In the genomic region with DNA sequence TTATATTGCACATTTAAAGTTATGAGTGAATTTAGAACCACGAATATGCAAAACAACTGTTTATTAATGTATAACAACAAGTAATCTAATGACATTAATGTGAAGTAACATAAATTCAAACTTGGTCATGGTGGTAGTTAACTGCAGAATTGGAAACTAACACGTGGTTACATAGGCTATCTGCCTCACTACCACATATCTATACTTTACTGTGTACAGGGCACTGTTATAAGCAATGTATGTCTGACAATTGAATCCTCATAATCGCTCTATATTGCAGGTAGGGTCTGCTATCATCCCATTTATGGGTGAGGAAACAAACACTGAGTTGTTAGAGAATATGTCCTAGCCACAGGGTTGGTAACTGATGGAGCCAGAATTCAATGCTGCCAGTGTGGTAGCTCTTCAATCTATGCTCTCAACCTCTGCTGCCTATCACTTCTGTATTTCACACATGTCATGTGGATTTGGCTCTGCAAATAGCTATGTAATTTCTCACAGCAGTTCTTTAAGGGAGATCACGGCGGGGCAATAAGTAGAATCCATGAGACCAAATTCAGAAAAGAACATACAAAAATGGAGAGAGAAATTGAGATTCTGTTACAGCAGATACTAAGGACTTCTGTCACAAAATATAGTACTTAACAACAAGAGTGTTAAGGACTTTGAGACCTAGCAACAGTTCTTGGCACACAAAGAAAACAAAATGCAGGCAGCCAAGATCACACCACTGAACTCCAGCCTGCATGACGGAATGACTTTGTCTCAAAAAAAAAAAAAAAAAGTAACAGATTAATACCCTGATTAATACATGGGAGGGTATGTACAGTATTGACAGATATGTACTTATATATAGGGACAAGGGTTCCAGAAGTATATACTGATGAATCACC, we compare ENCODE assay signal across 25 cellular contexts.
DNase-seq lines count a peak whose midpoint lies in the region; ATAC-seq and TF ChIP-seq lines count a peak whose summit lies in the region.
"Had no signal": no experiment of that assay in that cellular context is flagged by ENCODE, and none has a peak within 500 bp of the region (broad histone marks: within the 10 kb centered on the region; RNA-seq: fewer than 3 reads in every experiment).

No MANE protein-coding gene starts in this region.

- peaks cover 0 to 2% (median 0%) of the 10 kb centered on the region in 3 donors for H3K27me3 Mint-ChIP-seq in immature natural killer cell (ENCODE audit: low read depth in 3 of 3)
- H3K27me3 Mint-ChIP-seq: type B pancreatic cell had no signal

- peaks cover 78% of the 10 kb centered on the region for H3K36me3 ChIP-seq in cardiac muscle cell
- peaks cover 22% of the 10 kb centered on the region for H3K36me3 ChIP-seq in Panc1 (ENCODE audit: control insufficient read depth, insufficient read depth, low read length)
- peaks cover 6% of the 10 kb centered on the region in 2 donors for H3K36me3 ChIP-seq in thyroid gland
- H3K36me3 ChIP-seq in gastrocnemius medialis = peaks cover 0 to 85% of the 10 kb centered on the region in 2 donors
- H3K36me3 ChIP-seq: prostate gland had no signal

- no peak for ATAC-seq in Panc1
- no peak for ATAC-seq in gastrocnemius medialis
- ATAC-seq: activated T-cell treated with anti-CD3 and anti-CD28 coated beads, Interleukin-2, amount 50 U/mL, for 4 hours had no signal

- H3K27ac ChIP-seq in cardiac muscle cell (peak overlapping the region; percentile 4), Panc1 (ENCODE audit: low read length) (no peak overlapping the region), thyroid gland (peak overlapping the region; percentile 32 to 52 (median 51)), gastrocnemius medialis (no peak overlapping the region)
- H3K27ac ChIP-seq: esophagus muscularis mucosa, prostate gland had no signal

- CTCF ChIA-PET in Panc1 (lab: Charles Lee) = no interaction called here

- no peak overlapping the region for H3K4me3 Mint-ChIP-seq in immature natural killer cell
- H3K4me3 Mint-ChIP-seq: activated T-cell treated with anti-CD3 and anti-CD28 coated beads, Interleukin-2, amount 50 U/mL, for 4 hours; type B pancreatic cell had no signal

- TSS peak; percentile 22 for BruUV-seq in Panc1 (replicated peaks; lab: Mats Ljungman, UMichigan)

- no peak for TF ChIP-seq POLR2A in thyroid gland (IDR thresholded peaks at IDR 0.05)
- no peak for TF ChIP-seq POLR2A in gastrocnemius medialis (IDR thresholded peaks at IDR 0.05)

- H3K9me3 ChIP-seq in cardiac muscle cell (ENCODE audit: low read depth) (no peaks in the 10 kb centered on the region), Panc1 (ENCODE audit: control insufficient read depth, insufficient read depth, low read depth, low read length) (no peaks in the 10 kb centered on the region), thyroid gland (no peaks in the 10 kb centered on the region), gastrocnemius medialis (no peaks in the 10 kb centered on the region)
- H3K9me3 ChIP-seq: esophagus muscularis mucosa, MG63, prostate gland had no signal

- 82 to 83% methylated on average over 6 of the region's 6 CpGs for WGBS in thyroid gland, 2 donors

- DNase-seq in cardiac muscle cell (ENCODE audit: low read depth in 1 of 2, low spot score in 1 of 2) (no peak), cardiac septum (ENCODE audit: low spot score) (no peak), Panc1 (ENCODE audit: low read depth, low spot score) (no peak), immature natural killer cell (peak in 1 of 3 donors; percentile 3), thyroid gland (peak; percentile 41 to 42), NCI-H1436 (lab: John Stamatoyannopoulos, UW) (no peak), gastrocnemius medialis (no peak)
- DNase-seq: activated CD4-positive, alpha-beta T cell treated with anti-CD3 and anti-CD28 coated beads for 1 hour; activated CD8-positive, alpha-beta memory T cell treated with anti-CD3 and anti-CD28 coated beads for 24 hours; activated naive CD4-positive, alpha-beta T cell treated with Interleukin-2 at 50 U/mL for 16 hours; activated T-cell treated with anti-CD3 and anti-CD28 coated beads, Interleukin-2, amount 50 U/mL, for 4 hours; amniotic stem cell; cortex of kidney; KG1; mesendoderm; MG63; NCI-H1105 treated with DMSO at 0.1 percent for 48 hours; NCI-H2029 treated with DMSO at 0.1 percent for 48 hours; NCI-H2227 treated with DMSO at 0.1 percent for 48 hours; NCI-H748 treated with DMSO at 0.1 percent for 48 hours; RPMI8226 had no signal

- H3K9me3 Mint-ChIP-seq in immature natural killer cell = no peaks in the 10 kb centered on the region
- H3K9me3 Mint-ChIP-seq: activated T-cell treated with anti-CD3 and anti-CD28 coated beads, Interleukin-2, amount 50 U/mL, for 4 hours; type B pancreatic cell had no signal

- H3K27me3 ChIP-seq in cardiac muscle cell = no peaks in the 10 kb centered on the region
- H3K27me3 ChIP-seq in Panc1 (ENCODE audit: control insufficient read depth, insufficient read depth, low read length) = no peaks in the 10 kb centered on the region
- no peaks in the 10 kb centered on the region for H3K27me3 ChIP-seq in thyroid gland
- H3K27me3 ChIP-seq in gastrocnemius medialis = no peaks in the 10 kb centered on the region
- H3K27me3 ChIP-seq: BLaER1 treated with 17β-estradiol and CSF1 and Interleukin-3, amounts not matched to agents 10 nM and 100 nM; esophagus muscularis mucosa; MG63 had no signal

- H3K4me1 ChIP-seq in cardiac muscle cell (ENCODE audit: low read depth) (no peaks in the 10 kb centered on the region), Panc1 (ENCODE audit: control insufficient read depth, insufficient read depth, low read length) (no peaks in the 10 kb centered on the region), thyroid gland (peaks cover 4 to 5% of the 10 kb centered on the region in 2 donors), gastrocnemius medialis (no peaks in the 10 kb centered on the region)
- H3K4me1 ChIP-seq: esophagus muscularis mucosa, prostate gland had no signal

- no peak for TF ChIP-seq CTCF in cardiac muscle cell (IDR thresholded peaks at IDR 0.05; ENCODE audit: low read depth, low read length)
- TF ChIP-seq CTCF in Panc1 (IDR thresholded peaks at IDR 0.05) = no peak
- no peak for TF ChIP-seq CTCF in thyroid gland (IDR thresholded peaks at IDR 0.05)
- no peak for TF ChIP-seq CTCF in gastrocnemius medialis (IDR thresholded peaks at IDR 0.05 in 4 of 5, conservative IDR thresholded peaks at IDR 0.05 in 1 of 5)

- POLR2A ChIA-PET in Panc1 (lab: Charles Lee) = no interaction called here

- peaks cover 7 to 12% of the 10 kb centered on the region in 2 donors for H3K4me1 Mint-ChIP-seq in immature natural killer cell

- peaks cover 19 to 54% (median 38%) of the 10 kb centered on the region in 3 donors for H3K36me3 Mint-ChIP-seq in immature natural killer cell

- peak overlapping the region in 5 of 6 donors; percentile 2 to 41 (median 26) for H3K27ac Mint-ChIP-seq in immature natural killer cell
- H3K27ac Mint-ChIP-seq: type B pancreatic cell had no signal

- intact Hi-C loops in cardiac septum (cut with DNase I) = no loop called here
- intact Hi-C loops in Panc1 (cut with micrococcal nuclease; ENCODE audit: unreplicated experiment) = no loop called here
- intact Hi-C loops in thyroid gland (cut with DNase I) = no loop called here
- intact Hi-C loops in gastrocnemius medialis (cut with DNase I; ENCODE audit: low total_unique reads) = no loop called here

- in situ Hi-C loops in Panc1 (cut with HindIII; ENCODE audit: low pct_unique_long_range_greater_than_20kb, low sequenced_read_pairs) (no loop called here), gastrocnemius medialis (cut with MboI; ENCODE audit: low sequenced_read_pairs in 4 of 4) (no loop called here)

- H3K4me3 ChIP-seq in cardiac muscle cell = no peak overlapping the region
- no peak overlapping the region for H3K4me3 ChIP-seq in Panc1 (ENCODE audit: low read depth in 2 of 2, low read length in 2 of 2)
- no peak overlapping the region for H3K4me3 ChIP-seq in thyroid gland (replicated peaks in 1 of 3)
- H3K4me3 ChIP-seq in gastrocnemius medialis = no peak overlapping the region
- H3K4me3 ChIP-seq: BLaER1 treated with 17β-estradiol and CSF1 and Interleukin-3, amounts not matched to agents 10 nM and 100 nM; esophagus muscularis mucosa; MG63; prostate gland had no signal

Comparison
In these comparisons a context has a peak if more than half of its experiments do, and no peak if none do; other contexts are left out.
1. DNase-seq: peak in thyroid gland (2 of 2); none in cardiac muscle cell (0 of 2), cardiac septum (single experiment), Panc1 (single experiment), NCI-H1436 (single experiment) and gastrocnemius medialis (0 of 2).
2. H3K27ac ChIP-seq: peak in cardiac muscle cell (single experiment) and thyroid gland (3 of 3); none in Panc1 (single experiment) and gastrocnemius medialis (0 of 4).